Comparison of ENCODE assay signal across 8 cellular contexts in genomic region chr16:31143036-31143888, GRCh38. TPM values are rescaled to one million over a fixed set of nuclear protein-coding genes. Genes with fewer than 3 reads are reported as not detected.
DNase-seq lines count a peak whose midpoint lies in the region; ATAC-seq and TF ChIP-seq lines count a peak whose summit lies in the region.

No MANE protein-coding gene starts in this region.

- peak overlapping the region in 4 of 5 donors; percentile 18 to 91 (median 68) for H3K27ac ChIP-seq in adrenal gland
- H3K27ac ChIP-seq in tibial artery, result peak overlapping the region; percentile 73 to 78

- peak overlapping the region; percentile 64 for H3K4me3 Mint-ChIP-seq in activated T-cell treated with anti-CD3 and anti-CD28 coated beads, Interleukin-2, amount 50 U/mL, for 4 hours
- H3K4me3 Mint-ChIP-seq in memory B cell, result peak overlapping the region; percentile 66

- H3K27me3 ChIP-seq in adrenal gland (peaks cover 7% of the 10 kb centered on the region), tibial artery (peaks cover 0 to 16% of the 10 kb centered on the region in 2 donors)

- H3K36me3 ChIP-seq in adrenal gland (replicated peaks in 1 of 2), result no peaks in the 10 kb centered on the region
- H3K36me3 ChIP-seq in tibial artery, result no peaks in the 10 kb centered on the region

- no peaks in the 10 kb centered on the region for H3K9me3 Mint-ChIP-seq in activated T-cell treated with anti-CD3 and anti-CD28 coated beads, Interleukin-2, amount 50 U/mL, for 4 hours
- no peaks in the 10 kb centered on the region for H3K9me3 Mint-ChIP-seq in memory B cell

- no peaks in the 10 kb centered on the region for H3K36me3 Mint-ChIP-seq in activated T-cell treated with anti-CD3 and anti-CD28 coated beads, Interleukin-2, amount 50 U/mL, for 4 hours (ENCODE audit: insufficient read depth)
- no peaks in the 10 kb centered on the region for H3K36me3 Mint-ChIP-seq in memory B cell

- H3K4me3 ChIP-seq in adrenal gland, result peak overlapping the region in 1 of 4 donors; percentile 53
- H3K4me3 ChIP-seq in tibial artery, result peak overlapping the region; percentile 51 to 64

- H3K4me1 Mint-ChIP-seq in activated T-cell treated with anti-CD3 and anti-CD28 coated beads, Interleukin-2, amount 50 U/mL, for 4 hours (ENCODE audit: low read depth), result peaks cover 7% of the 10 kb centered on the region
- H3K4me1 Mint-ChIP-seq in memory B cell, result peaks cover 6% of the 10 kb centered on the region

- no peak for TF ChIP-seq POLR2A in adrenal gland (IDR thresholded peaks at IDR 0.05)

- intact Hi-C loops in adrenal gland (cut with DNase I), result loop anchor here (10.0 kb wide), 2 partner anchors 58 to 158 kb away; partner anchors contain the start of genes HSD3B7 (in 1 of the 2) and PRSS53 (in 1 of the 2)
- intact Hi-C loops in tibial artery (cut with DNase I; ENCODE audit: low total_unique reads), result loop anchor here (10.0 kb wide), 1 partner anchor 158 kb away; the partner anchor contains the start of gene HSD3B7

- H3K27ac Mint-ChIP-seq in memory B cell, result no peak overlapping the region

- H3K4me1 ChIP-seq in adrenal gland (replicated peaks in 1 of 2), result peaks cover 23 to 25% of the 10 kb centered on the region in 2 donors
- H3K4me1 ChIP-seq in tibial artery, result peaks cover 4 to 32% (median 19%) of the 10 kb centered on the region in 4 donors

- H3K27me3 Mint-ChIP-seq in activated T-cell treated with anti-CD3 and anti-CD28 coated beads, Interleukin-2, amount 50 U/mL, for 4 hours (ENCODE audit: low read depth), result peaks cover 3% of the 10 kb centered on the region
- H3K27me3 Mint-ChIP-seq in memory B cell, result peaks cover 6% of the 10 kb centered on the region

- 64 to 88% (median 73%) methylated on average over 16 to 25 of the region's 25 CpGs for WGBS in adrenal gland, 4 donors

- TF ChIP-seq CTCF in adrenal gland (IDR thresholded peaks at IDR 0.05) (no peak), tibial artery (IDR thresholded peaks at IDR 0.05) (no peak)

- H3K9me3 ChIP-seq in adrenal gland (replicated peaks in 1 of 3) (no peaks in the 10 kb centered on the region), tibial artery (no peaks in the 10 kb centered on the region)

- ATAC-seq in activated T-cell treated with anti-CD3 and anti-CD28 coated beads, Interleukin-2, amount 50 U/mL, for 4 hours, result no peak
- ATAC-seq in memory B cell (ENCODE audit: low read depth), result no peak
- ATAC-seq in HG02885 (IDR thresholded peaks at IDR 0.05; ENCODE audit: poor library complexity, unreplicated experiment), result no peak
- no peak for ATAC-seq in GM21515 (IDR thresholded peaks at IDR 0.05; ENCODE audit: unreplicated experiment)

- no peak for DNase-seq in activated T-cell treated with anti-CD3 and anti-CD28 coated beads, Interleukin-2, amount 50 U/mL, for 4 hours
- no peak for DNase-seq in activated T-cell treated with anti-CD3 and anti-CD28 coated beads, Interleukin-2, amount 50 U/mL, for 48 hours
- DNase-seq in adrenal gland (peak in 4 of 7 donors; percentile 45 to 71 (median 58)), memory B cell (ENCODE audit: low spot score in 2 of 2) (no peak), tibial artery (peak in 1 of 2 donors; percentile 46), occipital lobe (lab: John Stamatoyannopoulos, UW) (no peak)

RNA-seq across cellular contexts. Expression of gene PRSS36, which starts 6.6 kb away (rescaled TPM):
- under 1 TPM in 2 of 3 donors, not detected in 1; 0.40 to 0.78 TPM for total RNA-seq in activated T-cell treated with anti-CD3 and anti-CD28 coated beads, Interleukin-2, amount 50 U/mL, for 4 hours
- total RNA-seq in adrenal gland, result 10 to 100 TPM in 1 of 8 donors, 1 to 10 TPM in 7; 3.0 to 18.3 (median 7.4) TPM
- 10 to 100 TPM in 1 of 3 donors, 1 to 10 TPM in 2; 1.0 to 17.7 (median 8.2) TPM for polyA plus RNA-seq in adrenal gland
- total RNA-seq in occipital lobe, result not detected

RNA-seq across cellular contexts. Expression of gene PRSS8, which starts 7.7 kb away (rescaled TPM):
- under 1 TPM; 0.11 to 0.58 (median 0.38) TPM for total RNA-seq in activated T-cell treated with anti-CD3 and anti-CD28 coated beads, Interleukin-2, amount 50 U/mL, for 4 hours
- under 1 TPM in 4 of 8 donors, not detected in 4; 0.41 to 0.69 (median 0.53) TPM for total RNA-seq in adrenal gland
- under 1 TPM in 2 of 3 donors, not detected in 1; 0.16 to 0.20 TPM for polyA plus RNA-seq in adrenal gland
- not detected for total RNA-seq in occipital lobe

RNA-seq across cellular contexts. Expression of gene KAT8, which starts 25.8 kb away (rescaled TPM):
- 10 to 100 TPM; 59.8 to 63.9 (median 61.9) TPM for total RNA-seq in activated T-cell treated with anti-CD3 and anti-CD28 coated beads, Interleukin-2, amount 50 U/mL, for 4 hours
- total RNA-seq in adrenal gland, result 10 to 100 TPM; 61.1 to 94.0 (median 86.9) TPM
- 100 to 1,000 TPM in 1 of 3 donors, 10 to 100 TPM in 2; 45.0 to 148 (median 97.4) TPM for polyA plus RNA-seq in adrenal gland
- 41.2 TPM for total RNA-seq in occipital lobe

RNA-seq across cellular contexts. Expression of gene BCKDK, which starts 35.1 kb away (rescaled TPM):
- 10 to 100 TPM; 41.9 to 46.5 (median 43.2) TPM for total RNA-seq in activated T-cell treated with anti-CD3 and anti-CD28 coated beads, Interleukin-2, amount 50 U/mL, for 4 hours
- total RNA-seq in adrenal gland (100 to 1,000 TPM in 5 of 8 donors, 10 to 100 TPM in 3; 61.3 to 181 (median 105) TPM), occipital lobe (12.6 TPM)
- 10 to 100 TPM; 30.6 to 32.1 (median 30.6) TPM for polyA plus RNA-seq in adrenal gland

RNA-seq across cellular contexts. Expression of gene FUS, which starts 36.7 kb away (rescaled TPM):
- 100 to 1,000 TPM; 783 to 850 (median 809) TPM for total RNA-seq in activated T-cell treated with anti-CD3 and anti-CD28 coated beads, Interleukin-2, amount 50 U/mL, for 4 hours
- total RNA-seq in adrenal gland (100 to 1,000 TPM in 4 of 8 donors, 10 to 100 TPM in 4; 12.7 to 285 (median 87.1) TPM), occipital lobe (50.4 TPM)
- 100 to 1,000 TPM; 288 to 536 (median 474) TPM for polyA plus RNA-seq in adrenal gland

Comparison
In these comparisons a context has a peak if more than half of its experiments do, and no peak if none do; other contexts are left out.
1. DNase-seq: peak in adrenal gland (4 of 7); none in activated T-cell treated with anti-CD3 and anti-CD28 coated beads, Interleukin-2, amount 50 U/mL, for 4 hours (single experiment), activated T-cell treated with anti-CD3 and anti-CD28 coated beads, Interleukin-2, amount 50 U/mL, for 48 hours (0 of 2), memory B cell (0 of 2) and occipital lobe (single experiment).